In genomic region chr17:42282478-42283080, GRCh38 we compare ENCODE assay signal across 12 cellular contexts. TPM values are rescaled to one million over a fixed set of nuclear protein-coding genes. Genes with fewer than 3 reads are reported as not detected.
DNase-seq lines count a peak whose midpoint lies in the region; ATAC-seq and TF ChIP-seq lines count a peak whose summit lies in the region.
"Had no signal": no experiment of that assay in that cellular context is flagged by ENCODE, and none has a peak within 500 bp of the region (broad histone marks: within the 10 kb centered on the region; RNA-seq: fewer than 3 reads in every experiment).

No MANE protein-coding gene starts in this region.

- no peaks in the 10 kb centered on the region for H4K20me1 ChIP-seq in H9 (ENCODE audit: control insufficient read depth, insufficient read depth, insufficient read length)

- no peak overlapping the region for H3T11ph ChIP-seq in H9 (ENCODE audit: low read length)

- TF ChIP-seq CTCF in H9 (conservative IDR thresholded peaks at IDR 0.05) = peak; percentile 52

- H3K36me3 Mint-ChIP-seq in activated CD4-positive, alpha-beta T cell treated with anti-CD3 and anti-CD28 coated beads, Interleukin-2, amount 10 ng/mL, durations not matched to agents 24 days and 14 days (ENCODE audit: low read depth) = peaks cover 30% of the 10 kb centered on the region
- H3K36me3 Mint-ChIP-seq in H9 (ENCODE audit: insufficient read depth in 1 of 3, low read depth in 3 of 3) = no peaks in the 10 kb centered on the region; a peak in 1 of 7 replicates
- H3K36me3 Mint-ChIP-seq in dendritic cell treated with granulocyte-macrophage colony-stimulating factor and Interleukin-4, amounts not matched to agents 40 ng/mL and 50 ng/mL, for 4 days (ENCODE audit: low read depth) = peaks cover 3% of the 10 kb centered on the region

- H2BK20ac ChIP-seq in H9 (ENCODE audit: low read depth, low read length, poor library complexity, severe bottlenecking) = no peak overlapping the region

- no peak overlapping the region for H3K27ac ChIP-seq in H9 (ENCODE audit: insufficient read length, low read depth, low read length)
- H3K27ac ChIP-seq: neutrophil had no signal

- no peak overlapping the region for H3K4me2 ChIP-seq in H9 (ENCODE audit: insufficient read depth, insufficient read length, low read length)

- H3K9ac ChIP-seq in H9 (ENCODE audit: extremely low read depth, insufficient read length, low read length) = no peak overlapping the region

- H2BK120ac ChIP-seq in H9 (ENCODE audit: low read depth, low read length, poor library complexity, severe bottlenecking) = no peak overlapping the region

- no peaks in the 10 kb centered on the region for H3K23me2 ChIP-seq in H9 (ENCODE audit: insufficient read length, low read depth, low read length, poor library complexity, severe bottlenecking)

- H2BK5ac ChIP-seq in H9 (ENCODE audit: insufficient read length, low read length) = no peak overlapping the region

- peak overlapping the region; percentile 45 for H3K27ac Mint-ChIP-seq in activated CD4-positive, alpha-beta T cell treated with anti-CD3 and anti-CD28 coated beads, Interleukin-2, amount 10 ng/mL, durations not matched to agents 24 days and 14 days
- H3K27ac Mint-ChIP-seq in H9 = peak overlapping the region in 1 of 3 experiments; percentile 72; a peak in 2 of 7 replicates
- peak overlapping the region; percentile 77 for H3K27ac Mint-ChIP-seq in dendritic cell treated with granulocyte-macrophage colony-stimulating factor and Interleukin-4, amounts not matched to agents 40 ng/mL and 50 ng/mL, for 4 days

- H3K4me1 Mint-ChIP-seq in activated CD4-positive, alpha-beta T cell treated with anti-CD3 and anti-CD28 coated beads, Interleukin-2, amount 10 ng/mL, durations not matched to agents 24 days and 14 days = peaks cover 32% of the 10 kb centered on the region
- H3K4me1 Mint-ChIP-seq in H9 = peaks cover 19 to 32% of the 10 kb centered on the region in 2 experiments
- peaks cover 43% of the 10 kb centered on the region for H3K4me1 Mint-ChIP-seq in dendritic cell treated with granulocyte-macrophage colony-stimulating factor and Interleukin-4, amounts not matched to agents 40 ng/mL and 50 ng/mL, for 4 days (ENCODE audit: low read depth)

- no peak overlapping the region for H3K18ac ChIP-seq in H9 (ENCODE audit: insufficient read length, low read depth, low read length)

- no peak overlapping the region for H2BK12ac ChIP-seq in H9 (ENCODE audit: insufficient read length, low read depth, low read length)

- no peak overlapping the region for H2AFZ ChIP-seq in H9 (ENCODE audit: low read length)

- H3K56ac ChIP-seq in H9 (ENCODE audit: insufficient read length, low read depth, low read length) = no peak overlapping the region

- H2AK5ac ChIP-seq in H9 (ENCODE audit: insufficient read length, low read length) = no peak overlapping the region

- H3K27me3 Mint-ChIP-seq in activated CD4-positive, alpha-beta T cell treated with anti-CD3 and anti-CD28 coated beads, Interleukin-2, amount 10 ng/mL, durations not matched to agents 24 days and 14 days = no peaks in the 10 kb centered on the region
- H3K27me3 Mint-ChIP-seq in H9 (ENCODE audit: low read depth) = peaks cover 10% of the 10 kb centered on the region
- peaks cover 2% of the 10 kb centered on the region for H3K27me3 Mint-ChIP-seq in dendritic cell treated with granulocyte-macrophage colony-stimulating factor and Interleukin-4, amounts not matched to agents 40 ng/mL and 50 ng/mL, for 4 days

- no peak overlapping the region for H3K23ac ChIP-seq in H9 (ENCODE audit: insufficient read length, low read depth, low read length)

- no peaks in the 10 kb centered on the region for H3K79me2 ChIP-seq in H9 (ENCODE audit: insufficient read depth, low read length)

- no peaks in the 10 kb centered on the region for H3K9me3 ChIP-seq in H9 (ENCODE audit: control insufficient read depth, low read depth, low read length)
- H3K9me3 ChIP-seq: neutrophil had no signal

- WGBS in H9 (ENCODE audit: extremely low coverage, insufficient read length, low lambda C conversion rate) = no CpG with 5 or more reads among the region's 6 CpGs

- H4K8ac ChIP-seq in H9 (replicated peaks; ENCODE audit: insufficient read length, low read depth, low read length) = no peak overlapping the region

- H3K4ac ChIP-seq in H9 (ENCODE audit: low read depth, low read length) = no peak overlapping the region

- intact Hi-C loops in activated CD4-positive, alpha-beta T cell treated with anti-CD3 and anti-CD28 coated beads, Interleukin-2, amount 10 ng/mL, durations not matched to agents 24 days and 14 days (cut with micrococcal nuclease) = no loop called here
- intact Hi-C loops in dendritic cell treated with granulocyte-macrophage colony-stimulating factor and Interleukin-4, amounts not matched to agents 40 ng/mL and 50 ng/mL, for 4 days (cut with micrococcal nuclease) = loop anchor here (10.0 kb wide), 1 partner anchor 258 kb away; the partner anchor contains the start of gene NKIRAS2

- H3K4me1 ChIP-seq in H9 (ENCODE audit: insufficient read depth, low read length) = peaks cover 5% of the 10 kb centered on the region; the same call in 1 of the 2 replicates

- no peaks in the 10 kb centered on the region for H3K9me3 Mint-ChIP-seq in activated CD4-positive, alpha-beta T cell treated with anti-CD3 and anti-CD28 coated beads, Interleukin-2, amount 10 ng/mL, durations not matched to agents 24 days and 14 days
- no peaks in the 10 kb centered on the region; a peak in 1 of 5 replicates for H3K9me3 Mint-ChIP-seq in H9
- no peaks in the 10 kb centered on the region for H3K9me3 Mint-ChIP-seq in dendritic cell treated with granulocyte-macrophage colony-stimulating factor and Interleukin-4, amounts not matched to agents 40 ng/mL and 50 ng/mL, for 4 days

- H3K14ac ChIP-seq in H9 (ENCODE audit: insufficient read depth, low read length) = no peak overlapping the region; the same call in 1 of the 2 replicates

- peak overlapping the region; percentile 20 for H3K4me3 Mint-ChIP-seq in activated CD4-positive, alpha-beta T cell treated with anti-CD3 and anti-CD28 coated beads, Interleukin-2, amount 10 ng/mL, durations not matched to agents 24 days and 14 days
- no peak overlapping the region for H3K4me3 Mint-ChIP-seq in H9
- H3K4me3 Mint-ChIP-seq in dendritic cell treated with granulocyte-macrophage colony-stimulating factor and Interleukin-4, amounts not matched to agents 40 ng/mL and 50 ng/mL, for 4 days = no peak overlapping the region

- H3K27me3 ChIP-seq in H9 (ENCODE audit: insufficient read depth, low read length) = no peaks in the 10 kb centered on the region; the same call in 1 of the 2 replicates
- H3K27me3 ChIP-seq: neutrophil had no signal

- H4K5ac ChIP-seq in H9 (ENCODE audit: insufficient read length, low read depth, low read length) = no peak overlapping the region

- ATAC-seq in HG03025 (IDR thresholded peaks at IDR 0.05; ENCODE audit: low FRiP score, unreplicated experiment) = no peak
- ATAC-seq in HG03045 (IDR thresholded peaks at IDR 0.05; ENCODE audit: unreplicated experiment) = no peak

- no peak for DNase-seq in activated CD4-positive, alpha-beta T cell treated with anti-CD3 and anti-CD28 coated beads, Interleukin-2, amount 10 ng/mL, durations not matched to agents 24 days and 14 days
- DNase-seq in activated CD4-positive, alpha-beta T cell treated with anti-CD3 and anti-CD28 coated beads for 1 hour = no peak
- DNase-seq in H9 (peak; percentile 64), NCI-H2029 (lab: John Stamatoyannopoulos, UW) (no peak)
- DNase-seq in stimulated activated CD8-positive, alpha-beta memory T cell treated with anti-CD3 and anti-CD28 coated beads, Interleukin-4, amount 100 ng/mL, for 48 hours = peak; percentile 19
- DNase-seq: NCI-H1436 treated with DMSO at 0.1 percent for 48 hours, NCI-H526, RPMI8226 had no signal

- no peaks in the 10 kb centered on the region for H3K79me1 ChIP-seq in H9 (ENCODE audit: insufficient read depth, low read depth, low read length, poor library complexity, severe bottlenecking)

- H2BK15ac ChIP-seq in H9 (ENCODE audit: low read depth, low read length) = no peak overlapping the region; the same call in 1 of the 2 replicates

- no peak overlapping the region for H4K91ac ChIP-seq in H9 (ENCODE audit: insufficient read length, low read depth, low read length)

RNA-seq across cellular contexts. Expression of gene STAT5A, which starts 5.7 kb away (rescaled TPM):
- 346 and 348 TPM in 2 replicates for total RNA-seq in activated CD4-positive, alpha-beta T cell treated with anti-CD3 and anti-CD28 coated beads, Interleukin-2, amount 10 ng/mL, durations not matched to agents 24 days and 14 days
- total RNA-seq in H9 (2021) = 4.3 and 6.4 TPM in 2 replicates

RNA-seq across cellular contexts. Expression of gene STAT5B, which starts 6.4 kb away (rescaled TPM):
- total RNA-seq in activated CD4-positive, alpha-beta T cell treated with anti-CD3 and anti-CD28 coated beads, Interleukin-2, amount 10 ng/mL, durations not matched to agents 24 days and 14 days = 184 and 189 TPM in 2 replicates
- 42.9 and 46.2 TPM in 2 replicates for total RNA-seq in H9 (2021)

Comparison
In these comparisons a context has a peak if more than half of its experiments do, and no peak if none do; other contexts are left out.
1. DNase-seq: peak in H9 (single experiment) and stimulated activated CD8-positive, alpha-beta memory T cell treated with anti-CD3 and anti-CD28 coated beads, Interleukin-4, amount 100 ng/mL, for 48 hours (single experiment); none in activated CD4-positive, alpha-beta T cell treated with anti-CD3 and anti-CD28 coated beads, Interleukin-2, amount 10 ng/mL, durations not matched to agents 24 days and 14 days (single experiment), activated CD4-positive, alpha-beta T cell treated with anti-CD3 and anti-CD28 coated beads for 1 hour (single experiment) and NCI-H2029 (single experiment).
2. RNA of gene STAT5A, which starts 5.7 kb away (total RNA-seq): 346 to 348 TPM in activated CD4-positive, alpha-beta T cell treated with anti-CD3 and anti-CD28 coated beads, Interleukin-2, amount 10 ng/mL, durations not matched to agents 24 days and 14 days; 4.3 to 6.4 TPM in H9; every median in the first group is over 10 times any median in the second.